Comparison of ENCODE assay signal across 2 cellular contexts in genomic region chr13:59633290-59633689, GRCh38.
A peak's percentile ranks its signal among the peaks of the same experiment; 100 is the strongest.
TF ChIP-seq lines count a peak whose summit lies in the region.

No MANE protein-coding gene starts in this region.

TF ChIP-seq in liver, 16 proteins besides CTCF, POLR2A, EP300 and RAD21 (continued from another document):
- no peak for TF ChIP-seq FOXA1 (IDR thresholded peaks at IDR 0.05)
- no peak for TF ChIP-seq GABPA (IDR thresholded peaks at IDR 0.05 in 1 of 2, conservative IDR thresholded peaks at IDR 0.05 in 1 of 2)
- peak; percentile 20 for TF ChIP-seq SP1 (IDR thresholded peaks at IDR 0.05)
- TF ChIP-seq MAX (IDR thresholded peaks at IDR 0.05) = peak; percentile 39

TF ChIP-seq in HepG2, 621 proteins besides CTCF, POLR2A, EP300 and RAD21 (continued from another document):
- TF ChIP-seq RFXAP (CRISPR knock-in tag; IDR thresholded peaks at IDR 0.05; ENCODE audit: borderline replicate concordance) (no peak), ZNF24 (IDR thresholded peaks at IDR 0.05) (no peak), XRCC5 (optimal IDR thresholded peaks at IDR 0.05; ENCODE audit: low read length) (no peak), KAT7 (CRISPR knock-in tag; IDR thresholded peaks at IDR 0.05; ENCODE audit: borderline replicate concordance) (no peak), SCMH1 (CRISPR knock-in tag; IDR thresholded peaks at IDR 0.05; ENCODE audit: borderline replicate concordance) (no peak), MEIS1 (CRISPR knock-in tag; IDR thresholded peaks at IDR 0.05; ENCODE audit: borderline replicate concordance) (no peak), IRF9 (CRISPR knock-in tag; IDR thresholded peaks at IDR 0.05; ENCODE audit: borderline replicate concordance) (no peak), ZNF34 (CRISPR knock-in tag; IDR thresholded peaks at IDR 0.05; ENCODE audit: borderline replicate concordance) (no peak), PAWR (CRISPR knock-in tag; IDR thresholded peaks at IDR 0.05; ENCODE audit: borderline replicate concordance) (no peak), IRF1 (CRISPR knock-in tag; IDR thresholded peaks at IDR 0.05; ENCODE audit: low read depth) (no peak), ZNF318 (CRISPR knock-in tag; IDR thresholded peaks at IDR 0.05) (no peak), U2AF2 (IDR thresholded peaks at IDR 0.05; ENCODE audit: low read depth, low read length) (no peak), PLRG1 (conservative IDR thresholded peaks at IDR 0.05) (no peak), ZNF724P (CRISPR knock-in tag; IDR thresholded peaks at IDR 0.05; ENCODE audit: borderline replicate concordance) (no peak)
TF ChIP-seq in HepG2: peak in this region for 0.
